In genomic region chr7:50367570-50367969, GRCh38 we compare ENCODE assay signal across 19 cellular contexts.
DNase-seq lines count a peak whose midpoint lies in the region; ATAC-seq lines count a peak whose summit lies in the region.
"Had no signal": no experiment of that assay in that cellular context is flagged by ENCODE, and none has a peak within 500 bp of the region (broad histone marks: within the 10 kb centered on the region; RNA-seq: fewer than 3 reads in every experiment).

No MANE protein-coding gene starts in this region.

- peaks cover 86% of the 10 kb centered on the region for H3K4me1 Mint-ChIP-seq in activated CD4-positive, alpha-beta T cell treated with anti-CD3 and anti-CD28 coated beads, Interleukin-2, amount 10 ng/mL, durations not matched to agents 24 days and 14 days
- H3K4me1 Mint-ChIP-seq in naive thymus-derived CD8-positive, alpha-beta T cell = peaks cover 44 to 99% (median 96%) of the 10 kb centered on the region in 4 donors

- H3K36me3 Mint-ChIP-seq in activated CD4-positive, alpha-beta T cell treated with anti-CD3 and anti-CD28 coated beads, Interleukin-2, amount 10 ng/mL, durations not matched to agents 24 days and 14 days (ENCODE audit: low read depth) = peaks cover 83% of the 10 kb centered on the region
- H3K36me3 Mint-ChIP-seq in naive thymus-derived CD8-positive, alpha-beta T cell = peaks cover 10 to 87% (median 35%) of the 10 kb centered on the region in 3 donors

- intact Hi-C loops in activated CD4-positive, alpha-beta T cell treated with anti-CD3 and anti-CD28 coated beads, Interleukin-2, amount 10 ng/mL, durations not matched to agents 24 days and 14 days (cut with micrococcal nuclease) = loop anchor here (1.0 kb wide), 1 partner anchor 15 kb away; no protein-coding TSS in a partner anchor

- H3K4me3 Mint-ChIP-seq in activated CD4-positive, alpha-beta T cell treated with anti-CD3 and anti-CD28 coated beads, Interleukin-2, amount 10 ng/mL, durations not matched to agents 24 days and 14 days = peak overlapping the region; percentile 66
- H3K4me3 Mint-ChIP-seq in naive thymus-derived CD8-positive, alpha-beta T cell = peak overlapping the region in 9 of 10 donors; percentile 0 to 64 (median 48)
- H3K4me3 Mint-ChIP-seq: dendritic cell treated with granulocyte-macrophage colony-stimulating factor and Interleukin-4, amounts not matched to agents 40 ng/mL and 50 ng/mL, for 4 days had no signal

- peak; percentile 65 for DNase-seq in activated CD4-positive, alpha-beta T cell treated with anti-CD3 and anti-CD28 coated beads, Interleukin-2, amount 10 ng/mL, durations not matched to agents 24 days and 14 days
- DNase-seq in activated CD4-positive, alpha-beta T cell treated with anti-CD3 and anti-CD28 coated beads for 4 hours = no peak
- DNase-seq in activated T-cell treated with anti-CD3 and anti-CD28 coated beads, Interleukin-2, amount 50 U/mL, for 48 hours = peak; percentile 52 to 61
- no peak for DNase-seq in naive thymus-derived CD8-positive, alpha-beta T cell
- DNase-seq in nucleus accumbens (lab: John Stamatoyannopoulos, UW) = no peak
- DNase-seq in central memory CD4-positive, alpha-beta T cell = no peak
- no peak for DNase-seq in NCI-H748 treated with DMSO at 0.1 percent for 48 hours (lab: John Stamatoyannopoulos, UW)
- DNase-seq: brain microvascular endothelial cell, DMS79 treated with DMSO at 0.1 percent for 48 hours, GOT3, NCI-H1436 treated with DMSO at 0.1 percent for 48 hours, NCI-H2171, NCI-H82, transverse colon had no signal

- no peaks in the 10 kb centered on the region for H3K27me3 Mint-ChIP-seq in activated CD4-positive, alpha-beta T cell treated with anti-CD3 and anti-CD28 coated beads, Interleukin-2, amount 10 ng/mL, durations not matched to agents 24 days and 14 days
- no peaks in the 10 kb centered on the region for H3K27me3 Mint-ChIP-seq in naive thymus-derived CD8-positive, alpha-beta T cell
- H3K27me3 Mint-ChIP-seq: dendritic cell treated with granulocyte-macrophage colony-stimulating factor and Interleukin-4, amounts not matched to agents 40 ng/mL and 50 ng/mL, for 4 days had no signal

- H3K9me3 Mint-ChIP-seq in activated CD4-positive, alpha-beta T cell treated with anti-CD3 and anti-CD28 coated beads, Interleukin-2, amount 10 ng/mL, durations not matched to agents 24 days and 14 days = peaks cover 4% of the 10 kb centered on the region
- H3K9me3 Mint-ChIP-seq in naive thymus-derived CD8-positive, alpha-beta T cell = peaks cover 0 to 8% (median 0%) of the 10 kb centered on the region in 9 donors

- POLR2A ChIA-PET in naive thymus-derived CD8-positive, alpha-beta T cell (lab: Charles Lee) = interaction anchor here (0.8 to 44.8 kb wide), 13 partner anchors 20 to 203 kb away, joined by 3 to 1553 read pairs (median 5); partner anchors contain the start of genes FIGNL1 and IKZF1

- peak overlapping the region; percentile 91 for H3K27ac Mint-ChIP-seq in activated CD4-positive, alpha-beta T cell treated with anti-CD3 and anti-CD28 coated beads, Interleukin-2, amount 10 ng/mL, durations not matched to agents 24 days and 14 days
- H3K27ac Mint-ChIP-seq in naive thymus-derived CD8-positive, alpha-beta T cell = peak overlapping the region in 9 of 10 donors; percentile 37 to 100 (median 89)
- H3K27ac Mint-ChIP-seq: dendritic cell treated with granulocyte-macrophage colony-stimulating factor and Interleukin-4, amounts not matched to agents 40 ng/mL and 50 ng/mL, for 4 days had no signal

- ATAC-seq in HG02798 (IDR thresholded peaks at IDR 0.05; ENCODE audit: poor library complexity, unreplicated experiment) = peak; percentile 29
- no peak for ATAC-seq in naive thymus-derived CD8-positive, alpha-beta T cell
- ATAC-seq: HepG2, Panc1, SK-N-SH treated with all-trans-retinoic acid at 6 μM for 48 hours had no signal

Comparison
In these comparisons a context has a peak if more than half of its experiments do, and no peak if none do; other contexts are left out.
1. DNase-seq: peak in activated CD4-positive, alpha-beta T cell treated with anti-CD3 and anti-CD28 coated beads, Interleukin-2, amount 10 ng/mL, durations not matched to agents 24 days and 14 days (single experiment) and activated T-cell treated with anti-CD3 and anti-CD28 coated beads, Interleukin-2, amount 50 U/mL, for 48 hours (2 of 2); none in activated CD4-positive, alpha-beta T cell treated with anti-CD3 and anti-CD28 coated beads for 4 hours (0 of 2), naive thymus-derived CD8-positive, alpha-beta T cell (0 of 10), nucleus accumbens (0 of 56), central memory CD4-positive, alpha-beta T cell (single experiment) and NCI-H748 treated with DMSO at 0.1 percent for 48 hours (single experiment).